Comparison of ENCODE assay signal across 12 cellular contexts in the genomic region with DNA sequence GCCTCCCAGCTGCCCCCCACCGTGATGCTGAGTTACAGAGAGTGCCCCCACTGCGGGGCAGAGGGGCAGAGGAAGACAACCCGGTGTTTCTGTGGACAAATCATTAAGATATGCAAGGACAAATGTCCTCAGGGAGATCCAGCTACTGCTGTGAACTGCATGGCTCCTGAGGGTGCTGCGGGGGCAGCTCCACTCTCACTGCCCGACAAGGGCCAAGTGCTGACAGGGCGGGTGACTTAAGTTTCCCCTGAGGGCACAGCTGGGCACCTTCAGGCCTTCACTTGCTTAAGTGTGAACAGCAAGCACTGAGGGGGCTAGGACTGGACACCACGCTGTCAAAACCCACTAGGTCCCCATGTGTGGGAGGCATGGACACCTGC. TPM values are rescaled to one million over a fixed set of nuclear protein-coding genes. Genes with fewer than 3 reads are reported as not detected.
DNase-seq lines count a peak whose midpoint lies in the region; ATAC-seq and FAIRE-seq lines count a peak whose summit lies in the region.
"Had no signal": no experiment of that assay in that cellular context is flagged by ENCODE, and none has a peak within 500 bp of the region (broad histone marks: within the 10 kb centered on the region; RNA-seq: fewer than 3 reads in every experiment).

No MANE protein-coding gene starts in this region.

- no peak for FAIRE-seq in frontal cortex (lab: Jason Lieb, UNC)

- H3K4me3 ChIP-seq in ACC112 (ENCODE audit: low read depth, low read length) (no peak overlapping the region), SK-N-MC (peak overlapping the region; percentile 31)
- H3K4me3 ChIP-seq: left lung, testis had no signal

- ATAC-seq in left colon (peak; percentile 10), HG03045 (IDR thresholded peaks at IDR 0.05; ENCODE audit: unreplicated experiment) (no peak)

- DNase-seq in ELR (ENCODE audit: low read depth) (peak; percentile 66), SK-N-MC (ENCODE audit: low read depth, low spot score) (no peak), left colon (no peak), DMS153 treated with DMSO at 0.1 percent for 48 hours (lab: John Stamatoyannopoulos, UW; ENCODE audit: unreplicated experiment) (no peak), frontal cortex (ENCODE audit: low spot score in 2 of 2) (no peak), NCI-H748 treated with DMSO at 0.1 percent for 48 hours (lab: John Stamatoyannopoulos, UW) (no peak)
- DNase-seq: effector CD8-positive, alpha-beta T cell; left lung; NCI-H446 had no signal

- no peak overlapping the region for H2AFZ ChIP-seq in ACC112 (ENCODE audit: low read length, unreplicated experiment)

- H3K27me3 ChIP-seq in ACC112 (ENCODE audit: insufficient read depth, low read length), result no peaks in the 10 kb centered on the region
- H3K27me3 ChIP-seq: left lung, testis had no signal

- H3K27ac ChIP-seq in ACC112 (ENCODE audit: low read depth, low read length) (peak overlapping the region; percentile 6; the same call in 1 of the 2 replicates), SK-N-MC (peak overlapping the region; percentile 64; the same call in 1 of the 2 replicates)
- H3K27ac ChIP-seq: left lung, testis had no signal

- H3K79me2 ChIP-seq in ACC112 (ENCODE audit: control insufficient read depth, insufficient read depth, low read length, unreplicated experiment), result no peaks in the 10 kb centered on the region

- H3K36me3 ChIP-seq in ACC112 (ENCODE audit: insufficient read depth, low read length), result peaks cover 23% of the 10 kb centered on the region; the same call in 1 of the 2 replicates
- peaks cover 64% of the 10 kb centered on the region for H3K36me3 ChIP-seq in SK-N-MC (ENCODE audit: insufficient read depth, low read length)

- peaks cover 15% of the 10 kb centered on the region for H3K4me1 ChIP-seq in ACC112 (ENCODE audit: control insufficient read depth, insufficient read depth, low read length, unreplicated experiment)
- H3K4me1 ChIP-seq: left lung, testis had no signal

- intact Hi-C loops in left colon (cut with DNase I, micrococcal nuclease), result no loop called here

- no peaks in the 10 kb centered on the region for H3K9me3 ChIP-seq in SK-N-MC (ENCODE audit: low read depth, low read length)
- H3K9me3 ChIP-seq: left lung, testis had no signal

- no peak overlapping the region for H3K9ac ChIP-seq in SK-N-MC (ENCODE audit: insufficient read length)

RNA-seq across cellular contexts. Expression of a gene that starts 26.2 kb away (rescaled TPM):
- 1 to 10 TPM; 5.9 to 6.5 TPM for total RNA-seq in left colon
- total RNA-seq in frontal cortex, result 6.1 TPM

RNA-seq across cellular contexts. Expression of a gene that starts 38.5 kb away (rescaled TPM):
- total RNA-seq in left colon (10 to 100 TPM; 50.5 to 55.3 TPM), frontal cortex (37.5 TPM)

RNA-seq across cellular contexts. Expression of a gene that starts 50.1 kb away (rescaled TPM):
- total RNA-seq in left colon (10 to 100 TPM; 30.7 to 37.7 TPM), frontal cortex (57.1 TPM)
